Comparison of ENCODE assay signal across 8 cellular contexts in genomic region chr1:149844096-149844495, GRCh38. TPM values are rescaled to one million over a fixed set of nuclear protein-coding genes. Genes with fewer than 3 reads are reported as not detected.
DNase-seq lines count a peak whose midpoint lies in the region; ATAC-seq and TF ChIP-seq lines count a peak whose summit lies in the region.

No MANE protein-coding gene starts in this region.

- peak overlapping the region; percentile 70 to 88 (median 77) for H3K27ac ChIP-seq in Peyer's patch

- peak in 2 of 3 donors; percentile 14 to 34 for DNase-seq in Peyer's patch
- no peak for DNase-seq in pons (ENCODE audit: low spot score)

- no peaks in the 10 kb centered on the region for H3K9me3 ChIP-seq in Peyer's patch

- peaks cover 48% of the 10 kb centered on the region for H3K4me1 Mint-ChIP-seq in dendritic cell treated with granulocyte-macrophage colony-stimulating factor and Interleukin-4, amounts not matched to agents 40 ng/mL and 50 ng/mL, for 4 days (ENCODE audit: low read depth)
- H3K4me1 Mint-ChIP-seq in nephron, result peaks cover 52% of the 10 kb centered on the region

- no peaks in the 10 kb centered on the region for H3K36me3 ChIP-seq in Peyer's patch

- H3K27me3 Mint-ChIP-seq in dendritic cell treated with granulocyte-macrophage colony-stimulating factor and Interleukin-4, amounts not matched to agents 40 ng/mL and 50 ng/mL, for 4 days, result no peaks in the 10 kb centered on the region
- no peaks in the 10 kb centered on the region for H3K27me3 Mint-ChIP-seq in nephron (ENCODE audit: low read depth)

- no peak for ATAC-seq in HG03378 (IDR thresholded peaks at IDR 0.05; ENCODE audit: unreplicated experiment)
- ATAC-seq in GM19035 (IDR thresholded peaks at IDR 0.05; ENCODE audit: unreplicated experiment), result no peak
- ATAC-seq in GM18498 (IDR thresholded peaks at IDR 0.05; ENCODE audit: unreplicated experiment), result no peak

- peaks cover 29% of the 10 kb centered on the region for H3K36me3 Mint-ChIP-seq in dendritic cell treated with granulocyte-macrophage colony-stimulating factor and Interleukin-4, amounts not matched to agents 40 ng/mL and 50 ng/mL, for 4 days (ENCODE audit: low read depth)
- peaks cover 4% of the 10 kb centered on the region for H3K36me3 Mint-ChIP-seq in nephron (ENCODE audit: low read depth)

- H3K27me3 ChIP-seq in Peyer's patch, result no peaks in the 10 kb centered on the region

- peaks cover 0 to 35% (median 9%) of the 10 kb centered on the region in 4 donors for H3K4me1 ChIP-seq in Peyer's patch

- H3K4me3 Mint-ChIP-seq in dendritic cell treated with granulocyte-macrophage colony-stimulating factor and Interleukin-4, amounts not matched to agents 40 ng/mL and 50 ng/mL, for 4 days, result peak overlapping the region; percentile 70
- peak overlapping the region; percentile 83 to 95 (median 89) for H3K4me3 Mint-ChIP-seq in nephron

- peak overlapping the region; percentile 99; the same call in 1 of the 2 replicates for H3K4me3 ChIP-seq in GM08714 (ENCODE audit: low read length)
- H3K4me3 ChIP-seq in Peyer's patch, result peak overlapping the region; percentile 39 to 63 (median 53)

- H3K9me3 Mint-ChIP-seq in dendritic cell treated with granulocyte-macrophage colony-stimulating factor and Interleukin-4, amounts not matched to agents 40 ng/mL and 50 ng/mL, for 4 days, result no peaks in the 10 kb centered on the region
- no peaks in the 10 kb centered on the region for H3K9me3 Mint-ChIP-seq in nephron

- TF ChIP-seq CTCF in Peyer's patch (IDR thresholded peaks at IDR 0.05), result no peak
- no peak for TF ChIP-seq CTCF in nephron (IDR thresholded peaks at IDR 0.05; ENCODE audit: unreplicated experiment in 3 of 3)

- intact Hi-C loops in dendritic cell treated with granulocyte-macrophage colony-stimulating factor and Interleukin-4, amounts not matched to agents 40 ng/mL and 50 ng/mL, for 4 days (cut with micrococcal nuclease), result no loop called here

- peak overlapping the region; percentile 79 for H3K27ac Mint-ChIP-seq in dendritic cell treated with granulocyte-macrophage colony-stimulating factor and Interleukin-4, amounts not matched to agents 40 ng/mL and 50 ng/mL, for 4 days
- H3K27ac Mint-ChIP-seq in nephron, result peak overlapping the region; percentile 84 to 96 (median 94)

- TF ChIP-seq POLR2A in Peyer's patch (IDR thresholded peaks at IDR 0.05), result no peak

RNA-seq across cellular contexts. Expression of gene BOLA1, which starts 55.3 kb away (rescaled TPM):
- 10 to 100 TPM in 3 of 4 donors, 1 to 10 TPM in 1; 9.1 to 37.8 (median 22.1) TPM for total RNA-seq in Peyer's patch
